Comparison of ENCODE assay signal across 15 cellular contexts in the genomic region with DNA sequence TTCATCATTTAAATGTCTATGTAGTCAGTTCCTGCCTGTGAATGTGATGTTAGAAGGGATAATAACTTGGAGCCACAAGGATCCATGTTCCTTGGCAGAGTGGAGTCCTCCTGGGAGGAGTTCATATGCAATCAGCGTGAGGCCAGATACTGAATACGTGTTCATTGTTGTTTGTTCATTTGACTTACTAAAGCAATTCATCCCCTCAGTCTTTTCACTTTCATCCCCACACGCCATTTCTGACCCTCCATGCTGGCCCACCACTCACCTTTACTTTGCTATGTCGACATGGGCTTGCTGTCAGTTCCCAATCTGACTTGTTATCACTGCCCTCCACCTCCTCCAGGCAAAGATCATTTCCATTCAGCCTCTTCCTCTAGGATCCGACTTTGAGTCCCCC.
DNase-seq lines count a peak whose midpoint lies in the region; ATAC-seq, FAIRE-seq and TF ChIP-seq lines count a peak whose summit lies in the region.
"Had no signal": no experiment of that assay in that cellular context is flagged by ENCODE, and none has a peak within 500 bp of the region (broad histone marks: within the 10 kb centered on the region; RNA-seq: fewer than 3 reads in every experiment).

No MANE protein-coding gene starts in this region.

- no peaks in the 10 kb centered on the region for H3K9me3 ChIP-seq in H9 (ENCODE audit: control insufficient read depth, low read depth, low read length)
- H3K9me3 ChIP-seq in ascending aorta = no peaks in the 10 kb centered on the region
- no peaks in the 10 kb centered on the region for H3K9me3 ChIP-seq in iPS-20b (ENCODE audit: insufficient read depth, low read depth, low read length)
- no peaks in the 10 kb centered on the region for H3K9me3 ChIP-seq in neural progenitor cell (ENCODE audit: low read depth)
- no peaks in the 10 kb centered on the region for H3K9me3 ChIP-seq in PC-3 (ENCODE audit: low read length)
- H3K9me3 ChIP-seq: BLaER1 had no signal

- no peaks in the 10 kb centered on the region for H3K23me2 ChIP-seq in H9 (ENCODE audit: insufficient read length, low read depth, low read length, poor library complexity, severe bottlenecking)

- H3K4me3 Mint-ChIP-seq in H9 (peak overlapping the region in 1 of 2 experiments; percentile 36; a peak in 2 of 5 replicates), neural progenitor cell (no peak overlapping the region)
- H3K4me3 Mint-ChIP-seq: CD14-positive monocyte; CD4-positive, alpha-beta memory T cell had no signal

- H3K23ac ChIP-seq in H9 (ENCODE audit: insufficient read length, low read depth, low read length) = no peak overlapping the region

- no peak overlapping the region for H4K91ac ChIP-seq in H9 (ENCODE audit: insufficient read length, low read depth, low read length)

- CTCF ChIA-PET in PC-3 (lab: Charles Lee) = no interaction called here

- ATAC-seq in PC-3 = no peak

- no peak overlapping the region for H3K56ac ChIP-seq in H9 (ENCODE audit: insufficient read length, low read depth, low read length)

- H2AFZ ChIP-seq in H9 (ENCODE audit: low read length) = no peak overlapping the region
- H2AFZ ChIP-seq in neural progenitor cell (replicated peaks) = peak overlapping the region; percentile 43
- H2AFZ ChIP-seq in PC-3 (ENCODE audit: low read length) = no peak overlapping the region

- no peak for DNase-seq in H9
- DNase-seq in ascending aorta (ENCODE audit: low spot score in 2 of 2) = no peak
- DNase-seq in neural progenitor cell (ENCODE audit: low spot score) = no peak
- DNase-seq in PC-3 = no peak
- DNase-seq in GM12892 (ENCODE audit: insufficient read length) = no peak
- no peak for DNase-seq in mesenteric fat pad (ENCODE audit: low spot score)
- DNase-seq: AML-193; CD4-positive, alpha-beta memory T cell; DMS153; DMS79; GDM1 had no signal

- no peak overlapping the region for H2BK5ac ChIP-seq in H9 (ENCODE audit: insufficient read length, low read length)

- H2AK5ac ChIP-seq in H9 (ENCODE audit: insufficient read length, low read length) = no peak overlapping the region

- FAIRE-seq in GM12892 (lab: Jason Lieb, UNC) = no peak
- FAIRE-seq: H54 had no signal

- H3K36me3 Mint-ChIP-seq in H9 (ENCODE audit: insufficient read depth in 1 of 3, low read depth in 3 of 3) = no peaks in the 10 kb centered on the region
- no peaks in the 10 kb centered on the region for H3K36me3 Mint-ChIP-seq in neural progenitor cell
- H3K36me3 Mint-ChIP-seq: CD14-positive monocyte; CD4-positive, alpha-beta memory T cell had no signal

- H3K4me1 ChIP-seq in H9 (ENCODE audit: insufficient read depth, low read length) = peaks cover 9% of the 10 kb centered on the region; the same call in 1 of the 2 replicates
- H3K4me1 ChIP-seq in ascending aorta = peaks cover 6 to 36% of the 10 kb centered on the region in 2 donors
- peaks cover 21% of the 10 kb centered on the region for H3K4me1 ChIP-seq in iPS-20b (ENCODE audit: insufficient read depth, low read length)
- H3K4me1 ChIP-seq in neural progenitor cell = peaks cover 7% of the 10 kb centered on the region
- H3K4me1 ChIP-seq in PC-3 (ENCODE audit: insufficient read depth, low read length) = no peaks in the 10 kb centered on the region
- H3K4me1 ChIP-seq: BLaER1 had no signal

- H4K20me1 ChIP-seq in H9 (ENCODE audit: control insufficient read depth, insufficient read depth, insufficient read length) (no peaks in the 10 kb centered on the region), neural progenitor cell (ENCODE audit: low read depth) (no peaks in the 10 kb centered on the region), PC-3 (ENCODE audit: low read length) (no peaks in the 10 kb centered on the region)
- H4K20me1 ChIP-seq: BLaER1 had no signal

- WGBS in H9 (ENCODE audit: extremely low coverage, insufficient read length, low lambda C conversion rate) = no CpG with 5 or more reads among the region's 5 CpGs

- no peaks in the 10 kb centered on the region for H3K9me2 ChIP-seq in PC-3 (replicated peaks; ENCODE audit: low read length)

- no peak overlapping the region for H3K14ac ChIP-seq in H9 (ENCODE audit: insufficient read depth, low read length)

- TF ChIP-seq CTCF in H9 (conservative IDR thresholded peaks at IDR 0.05) = no peak
- no peak for TF ChIP-seq CTCF in ascending aorta (IDR thresholded peaks at IDR 0.05)
- no peak for TF ChIP-seq CTCF in neural progenitor cell (IDR thresholded peaks at IDR 0.05)
- TF ChIP-seq CTCF in PC-3 (conservative IDR thresholded peaks at IDR 0.05; ENCODE audit: low read depth, low read length) = no peak

- H3K27me3 Mint-ChIP-seq in H9 (ENCODE audit: low read depth) (no peaks in the 10 kb centered on the region), neural progenitor cell (ENCODE audit: insufficient read depth, low read depth) (peaks cover 6% of the 10 kb centered on the region)

- no peak overlapping the region for H2BK20ac ChIP-seq in H9 (ENCODE audit: low read depth, low read length, poor library complexity, severe bottlenecking)

- peaks cover 51 to 70% of the 10 kb centered on the region in 2 experiments for H3K4me1 Mint-ChIP-seq in H9
- H3K4me1 Mint-ChIP-seq in neural progenitor cell = peaks cover 10% of the 10 kb centered on the region
- H3K4me1 Mint-ChIP-seq: CD4-positive, alpha-beta memory T cell had no signal

- H3K27ac ChIP-seq in H9 (ENCODE audit: insufficient read length, low read depth, low read length) = no peak overlapping the region
- H3K27ac ChIP-seq in ascending aorta = peak overlapping the region; percentile 41 to 79
- peak overlapping the region; percentile 46 for H3K27ac ChIP-seq in iPS-20b (ENCODE audit: low read length)
- H3K27ac ChIP-seq in neural progenitor cell = no peak overlapping the region
- no peak overlapping the region for H3K27ac ChIP-seq in PC-3 (ENCODE audit: low read length)
- H3K27ac ChIP-seq: BLaER1 had no signal

- no peak overlapping the region for H4K8ac ChIP-seq in H9 (replicated peaks; ENCODE audit: insufficient read length, low read depth, low read length)

- no peak overlapping the region for H3K4me3 ChIP-seq in ascending aorta
- peak overlapping the region; percentile 41; the same call in 1 of the 2 replicates for H3K4me3 ChIP-seq in iPS-20b (ENCODE audit: low read length)
- H3K4me3 ChIP-seq in neural progenitor cell = no peak overlapping the region
- no peak overlapping the region for H3K4me3 ChIP-seq in PC-3 (ENCODE audit: low read length)
- H3K4me3 ChIP-seq: BLaER1 had no signal

- H3T11ph ChIP-seq in H9 (ENCODE audit: low read length) = no peak overlapping the region

- peak overlapping the region; percentile 53 to 98 (median 83) for H3K27ac Mint-ChIP-seq in H9
- H3K27ac Mint-ChIP-seq in neural progenitor cell = no peak overlapping the region
- H3K27ac Mint-ChIP-seq: CD14-positive monocyte; CD4-positive, alpha-beta memory T cell had no signal

- POLR2A ChIA-PET in PC-3 (lab: Charles Lee; ENCODE audit: unreplicated experiment) = no interaction called here

- H3K79me1 ChIP-seq in H9 (ENCODE audit: insufficient read depth, low read depth, low read length, poor library complexity, severe bottlenecking) = no peaks in the 10 kb centered on the region

- no peak for TF ChIP-seq POLR2A in GM12892 (IDR thresholded peaks at IDR 0.05; ENCODE audit: low read depth, low read length)

- intact Hi-C loops in ascending aorta (cut with DNase I) (no loop called here), PC-3 (cut with micrococcal nuclease) (no loop called here)

- no peak overlapping the region for H4K5ac ChIP-seq in H9 (ENCODE audit: insufficient read length, low read depth, low read length)

- H3K18ac ChIP-seq in H9 (ENCODE audit: insufficient read length, low read depth, low read length) = no peak overlapping the region

- H2BK12ac ChIP-seq in H9 (ENCODE audit: insufficient read length, low read depth, low read length) = no peak overlapping the region

- H3K9ac ChIP-seq in H9 (ENCODE audit: extremely low read depth, insufficient read length, low read length) (no peak overlapping the region), iPS-20b (ENCODE audit: low read depth, low read length) (peak overlapping the region; percentile 62; the same call in 1 of the 2 replicates), neural progenitor cell (no peak overlapping the region), PC-3 (ENCODE audit: low read length) (no peak overlapping the region)
- H3K9ac ChIP-seq: BLaER1 had no signal

- no peak overlapping the region for H2BK120ac ChIP-seq in H9 (ENCODE audit: low read depth, low read length, poor library complexity, severe bottlenecking)

- H3K36me3 ChIP-seq in ascending aorta (no peaks in the 10 kb centered on the region), iPS-20b (ENCODE audit: insufficient read depth, low read depth, low read length) (no peaks in the 10 kb centered on the region), neural progenitor cell (no peaks in the 10 kb centered on the region), PC-3 (ENCODE audit: low read depth, low read length) (no peaks in the 10 kb centered on the region)
- H3K36me3 ChIP-seq: BLaER1 had no signal

- H3K79me2 ChIP-seq in H9 (ENCODE audit: insufficient read depth, low read length) (no peaks in the 10 kb centered on the region), neural progenitor cell (ENCODE audit: low read depth) (no peaks in the 10 kb centered on the region), PC-3 (ENCODE audit: low read length) (no peaks in the 10 kb centered on the region)

- peak overlapping the region; percentile 2 for H3K4me2 ChIP-seq in H9 (ENCODE audit: insufficient read depth, insufficient read length, low read length)
- peak overlapping the region; percentile 10 for H3K4me2 ChIP-seq in neural progenitor cell
- H3K4me2 ChIP-seq in PC-3 (ENCODE audit: low read length) = no peak overlapping the region
- H3K4me2 ChIP-seq: BLaER1 had no signal

- H2BK15ac ChIP-seq in H9 (ENCODE audit: low read depth, low read length) = no peak overlapping the region

- no peaks in the 10 kb centered on the region; a peak in 1 of 5 replicates for H3K9me3 Mint-ChIP-seq in H9
- no peaks in the 10 kb centered on the region for H3K9me3 Mint-ChIP-seq in neural progenitor cell
- H3K9me3 Mint-ChIP-seq: CD14-positive monocyte; CD4-positive, alpha-beta memory T cell had no signal

- H3F3A ChIP-seq in neural progenitor cell (ENCODE audit: low read depth) = no peaks in the 10 kb centered on the region
- no peaks in the 10 kb centered on the region for H3F3A ChIP-seq in PC-3 (ENCODE audit: low read length, unreplicated experiment)

- BruUV-seq in PC-3 (replicated peaks; lab: Mats Ljungman, UMichigan) = no TSS peak

- no peak overlapping the region for H3K4ac ChIP-seq in H9 (ENCODE audit: low read depth, low read length)

- no peaks in the 10 kb centered on the region for H3K27me3 ChIP-seq in H9 (ENCODE audit: insufficient read depth, low read length)
- H3K27me3 ChIP-seq in ascending aorta = no peaks in the 10 kb centered on the region
- H3K27me3 ChIP-seq in iPS-20b (ENCODE audit: insufficient read depth, low read length) = no peaks in the 10 kb centered on the region
- no peaks in the 10 kb centered on the region for H3K27me3 ChIP-seq in neural progenitor cell
- peaks cover 55% of the 10 kb centered on the region for H3K27me3 ChIP-seq in PC-3 (ENCODE audit: low read length)
- H3K27me3 ChIP-seq: BLaER1 had no signal

Comparison
In these comparisons a context has a peak if more than half of its experiments do, and no peak if none do; other contexts are left out.
1. H3K27ac ChIP-seq: peak in ascending aorta (2 of 2) and iPS-20b (single experiment); none in H9 (single experiment), neural progenitor cell (single experiment) and PC-3 (single experiment).